14 cellular contexts compared by ENCODE assay signal in the genomic region with DNA sequence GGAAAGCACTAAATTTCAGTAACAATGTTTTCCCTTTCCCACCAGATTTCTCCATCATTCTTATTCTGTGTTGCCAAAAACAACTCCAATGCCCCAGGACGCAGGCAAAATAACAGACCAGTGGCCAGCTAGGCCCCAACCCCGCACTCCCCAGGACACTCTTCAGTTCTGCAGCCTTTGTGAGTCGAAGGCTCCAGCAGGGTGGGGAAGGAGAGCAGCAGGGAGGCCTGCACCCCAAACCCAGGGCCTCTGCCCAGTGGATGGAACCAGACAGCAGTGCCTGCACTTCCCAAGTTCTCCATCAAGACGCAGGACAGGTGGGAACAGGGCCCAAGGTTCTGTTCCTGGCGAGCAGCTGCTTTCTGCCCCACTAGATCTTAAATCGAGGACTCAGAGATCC. TPM values are rescaled to one million over a fixed set of nuclear protein-coding genes. Genes with fewer than 3 reads are reported as not detected.
DNase-seq lines count a peak whose midpoint lies in the region; ATAC-seq and TF ChIP-seq lines count a peak whose summit lies in the region.
"Had no signal": no experiment of that assay in that cellular context is flagged by ENCODE, and none has a peak within 500 bp of the region (broad histone marks: within the 10 kb centered on the region; RNA-seq: fewer than 3 reads in every experiment).

No MANE protein-coding gene starts in this region.

- H3K4me2 ChIP-seq in hepatocyte: no peak overlapping the region

- intact Hi-C loops in Right ventricle myocardium superior (cut with DNase I): no loop called here
- intact Hi-C loops in left cardiac atrium (cut with DNase I): loop anchor here in 1 of 2 donors (5.0 kb wide), 1 partner anchor 35 kb away; the partner anchor contains the start of gene PPP2R1B
- intact Hi-C loops in prostate gland (cut with DNase I): no loop called here
- intact Hi-C loops in vagina (cut with DNase I): loop anchor here (5.0 kb wide), 1 partner anchor 35 kb away; the partner anchor contains the start of gene PPP2R1B

- H4K20me1 ChIP-seq in hepatocyte (ENCODE audit: insufficient read depth, poor library complexity, severe bottlenecking): no peaks in the 10 kb centered on the region

- TF ChIP-seq CTCF in hepatocyte (IDR thresholded peaks at IDR 0.05; ENCODE audit: poor library complexity): no peak
- TF ChIP-seq CTCF in prostate gland (IDR thresholded peaks at IDR 0.05): no peak
- TF ChIP-seq CTCF in vagina (IDR thresholded peaks at IDR 0.05): no peak

- 94% methylated on average over 6 of the region's 6 CpGs for WGBS in hepatocyte (ENCODE audit: low lambda C conversion rate, missing lambda C conversion rate)
- 81% methylated on average over 6 of the region's 6 CpGs for WGBS in prostate gland

- H3K9me2 ChIP-seq in hepatocyte (replicated peaks; ENCODE audit: insufficient read depth): no peaks in the 10 kb centered on the region

- no peak for ATAC-seq in Right ventricle myocardium superior (ENCODE audit: poor library complexity)
- no peak for ATAC-seq in left cardiac atrium
- no peak for ATAC-seq in HG02973 (IDR thresholded peaks at IDR 0.05; ENCODE audit: unreplicated experiment)
- ATAC-seq: foreskin keratinocyte; stimulated activated naive CD8-positive, alpha-beta T cell treated with anti-CD3 and anti-CD28 coated beads, Interleukin-15, amount 100 ng/mL, for 72 hours had no signal

- H3K27ac ChIP-seq in hepatocyte (peak overlapping the region; percentile 6), prostate gland (peak overlapping the region; percentile 82 to 83), vagina (peak overlapping the region; percentile 95)
- H3K27ac ChIP-seq: foreskin keratinocyte, HL-60 had no signal

- H2AFZ ChIP-seq in hepatocyte: no peak overlapping the region

- no peak for TF ChIP-seq POLR2A in prostate gland (IDR thresholded peaks at IDR 0.05)
- TF ChIP-seq POLR2A in vagina (IDR thresholded peaks at IDR 0.05): no peak

- H3K27me3 ChIP-seq in hepatocyte: no peaks in the 10 kb centered on the region
- no peaks in the 10 kb centered on the region for H3K27me3 ChIP-seq in prostate gland (replicated peaks; ENCODE audit: insufficient read depth)
- no peaks in the 10 kb centered on the region for H3K27me3 ChIP-seq in vagina
- H3K27me3 ChIP-seq: foreskin keratinocyte had no signal

- no peaks in the 10 kb centered on the region for H3K9me3 ChIP-seq in hepatocyte (ENCODE audit: low read depth)
- H3K9me3 ChIP-seq in prostate gland: no peaks in the 10 kb centered on the region
- no peaks in the 10 kb centered on the region for H3K9me3 ChIP-seq in vagina

- H3K4me3 ChIP-seq in hepatocyte (no peak overlapping the region), prostate gland (no peak overlapping the region), vagina (no peak overlapping the region)

- no peaks in the 10 kb centered on the region for H3K36me3 ChIP-seq in hepatocyte (replicated peaks; ENCODE audit: insufficient read depth, low read depth)
- H3K36me3 ChIP-seq in prostate gland: no peaks in the 10 kb centered on the region
- H3K36me3 ChIP-seq in vagina: peaks cover 0 to 6% of the 10 kb centered on the region in 2 donors

- no peaks in the 10 kb centered on the region for H3K79me2 ChIP-seq in hepatocyte

- H3K4me1 ChIP-seq in hepatocyte (ENCODE audit: insufficient read depth) (peaks cover 41% of the 10 kb centered on the region), prostate gland (replicated peaks) (peaks cover 14% of the 10 kb centered on the region), vagina (peaks cover 65% of the 10 kb centered on the region)

- DNase-seq in Right ventricle myocardium superior (peak; percentile 41), left cardiac atrium (no peak), hepatocyte (ENCODE audit: low spot score) (no peak), prostate gland (ENCODE audit: low spot score) (no peak), vagina (ENCODE audit: extremely low spot score in 2 of 2) (no peak), NCI-H510A treated with DMSO at 0.1 percent for 48 hours (lab: John Stamatoyannopoulos, UW) (no peak), NCI-H226 (no peak)
- DNase-seq: activated CD4-positive, alpha-beta T cell treated with anti-CD3 and anti-CD28 coated beads, Interleukin-2, amount 50 U/mL, for 1 hour; activated gamma-delta T cell; foreskin keratinocyte; stimulated activated naive CD8-positive, alpha-beta T cell treated with anti-CD3 and anti-CD28 coated beads, Interleukin-15, amount 100 ng/mL, for 72 hours; T-helper 1 cell had no signal

RNA-seq across cellular contexts. Expression of gene PPP2R1B, which starts 34.4 kb away (rescaled TPM):
- total RNA-seq in Right ventricle myocardium superior (7.7 TPM), left cardiac atrium (10 to 100 TPM; 30.3 to 37.2 TPM), hepatocyte (41.0 and 43.5 TPM in 2 replicates), prostate gland (10 to 100 TPM; 15.4 to 41.4 TPM), vagina (35.6 TPM)
- polyA plus RNA-seq in hepatocyte: 22.7 and 25.3 TPM in 2 replicates

Comparison
In these comparisons a context has a peak if more than half of its experiments do, and no peak if none do; other contexts are left out.
1. H3K27ac ChIP-seq: peak in every context shown above with its lines; median percentile 95 in vagina; 82 in prostate gland; 6 in hepatocyte.